In genomic region chrX:40007746-40008705, GRCh38 we compare ENCODE assay signal across 10 cellular contexts.
DNase-seq lines count a peak whose midpoint lies in the region; ATAC-seq, FAIRE-seq and TF ChIP-seq lines count a peak whose summit lies in the region.
"Had no signal": no experiment of that assay in that cellular context is flagged by ENCODE, and none has a peak within 500 bp of the region (broad histone marks: within the 10 kb centered on the region; RNA-seq: fewer than 3 reads in every experiment).

No MANE protein-coding gene starts in this region.

- no peak overlapping the region for H3K27ac ChIP-seq in CD8-positive, alpha-beta T cell (ENCODE audit: low read depth, low read length)
- H3K27ac ChIP-seq in GM23338 (ENCODE audit: low read depth) (no peak overlapping the region), foreskin keratinocyte (no peak overlapping the region)
- H3K27ac ChIP-seq: colonic mucosa had no signal

- DNase-seq in CD8-positive, alpha-beta T cell, result no peak
- DNase-seq in GM23338 (ENCODE audit: low spot score) (peak; percentile 24), nephron progenitor cell (no peak), foreskin keratinocyte (no peak), GM12892 (ENCODE audit: insufficient read length) (no peak)
- DNase-seq in effector memory CD8-positive, alpha-beta T cell, result no peak
- DNase-seq in stimulated activated CD4-positive, alpha-beta T cell treated with anti-CD3 and anti-CD28 coated beads, Interleukin-1b, Interleukin-23, amount 100 ng/mL, for 48 hours, result no peak
- DNase-seq: colonic mucosa, NCI-H2029 had no signal

- peaks cover 13% of the 10 kb centered on the region for H3K27me3 Mint-ChIP-seq in CD8-positive, alpha-beta T cell (ENCODE audit: low read depth)
- peaks cover 77% of the 10 kb centered on the region for H3K27me3 Mint-ChIP-seq in GM23338 (ENCODE audit: insufficient read depth, low read depth, poor library complexity)
- peaks cover 22 to 40% of the 10 kb centered on the region in 2 donors for H3K27me3 Mint-ChIP-seq in effector memory CD8-positive, alpha-beta T cell
- peaks cover 79% of the 10 kb centered on the region for H3K27me3 Mint-ChIP-seq in nephron progenitor cell (ENCODE audit: low read depth, poor library complexity)

- no peaks in the 10 kb centered on the region for H3K36me3 ChIP-seq in CD8-positive, alpha-beta T cell (ENCODE audit: insufficient read depth, low read length)
- no peaks in the 10 kb centered on the region for H3K36me3 ChIP-seq in GM23338 (ENCODE audit: insufficient read depth)
- H3K36me3 ChIP-seq: colonic mucosa had no signal

- no peak for TF ChIP-seq POLR2A in GM12892 (IDR thresholded peaks at IDR 0.05; ENCODE audit: low read depth, low read length)

- peak overlapping the region; percentile 35 for H3K4me3 Mint-ChIP-seq in CD8-positive, alpha-beta T cell
- peak overlapping the region; percentile 67 for H3K4me3 Mint-ChIP-seq in GM23338
- H3K4me3 Mint-ChIP-seq in effector memory CD8-positive, alpha-beta T cell, result peak overlapping the region; percentile 68 to 69
- H3K4me3 Mint-ChIP-seq in nephron progenitor cell, result peak overlapping the region; percentile 78

- no peaks in the 10 kb centered on the region for H3K79me2 ChIP-seq in GM23338 (replicated peaks; ENCODE audit: insufficient read depth)

- H3K27ac Mint-ChIP-seq in CD8-positive, alpha-beta T cell, result no peak overlapping the region
- H3K27ac Mint-ChIP-seq in GM23338 (no peak overlapping the region), nephron progenitor cell (no peak overlapping the region)
- no peak overlapping the region for H3K27ac Mint-ChIP-seq in effector memory CD8-positive, alpha-beta T cell

- FAIRE-seq in GM12892 (lab: Jason Lieb, UNC), result no peak

- H3F3A ChIP-seq in GM23338 (replicated peaks; ENCODE audit: low read depth), result no peaks in the 10 kb centered on the region

- no peaks in the 10 kb centered on the region for H3K9me3 Mint-ChIP-seq in CD8-positive, alpha-beta T cell
- H3K9me3 Mint-ChIP-seq in GM23338 (peaks cover 2% of the 10 kb centered on the region; the same call in 1 of the 3 replicates), nephron progenitor cell (peaks cover 15% of the 10 kb centered on the region)
- no peaks in the 10 kb centered on the region for H3K9me3 Mint-ChIP-seq in effector memory CD8-positive, alpha-beta T cell

- no peak for ATAC-seq in CD8-positive, alpha-beta T cell
- peak; percentile 2 for ATAC-seq in GM23338
- no peak for ATAC-seq in effector memory CD8-positive, alpha-beta T cell (replicated peaks)
- ATAC-seq in GM18520 (IDR thresholded peaks at IDR 0.05; ENCODE audit: unreplicated experiment), result no peak
- no peak for ATAC-seq in foreskin keratinocyte

- no peaks in the 10 kb centered on the region for H3K36me3 Mint-ChIP-seq in CD8-positive, alpha-beta T cell
- no peaks in the 10 kb centered on the region for H3K36me3 Mint-ChIP-seq in GM23338 (ENCODE audit: low read depth)
- peaks cover 16% of the 10 kb centered on the region for H3K36me3 Mint-ChIP-seq in effector memory CD8-positive, alpha-beta T cell (ENCODE audit: insufficient read depth)
- H3K36me3 Mint-ChIP-seq in nephron progenitor cell (ENCODE audit: low read depth), result no peaks in the 10 kb centered on the region

- TF ChIP-seq CTCF in CD8-positive, alpha-beta T cell (IDR thresholded peaks at IDR 0.05), result no peak
- TF ChIP-seq CTCF in GM23338 (conservative IDR thresholded peaks at IDR 0.05; ENCODE audit: low read depth in 2 of 2) (no peak), nephron progenitor cell (IDR thresholded peaks at IDR 0.05) (no peak), foreskin keratinocyte (conservative IDR thresholded peaks at IDR 0.05) (no peak)

- no peaks in the 10 kb centered on the region for H3K9me2 ChIP-seq in GM23338 (ENCODE audit: insufficient read depth)

- CTCF ChIA-PET in CD8-positive, alpha-beta T cell (lab: Charles Lee), result no interaction called here

- peaks cover 35% of the 10 kb centered on the region for H3K4me1 Mint-ChIP-seq in CD8-positive, alpha-beta T cell (ENCODE audit: low read depth)
- H3K4me1 Mint-ChIP-seq in GM23338 (peaks cover 51% of the 10 kb centered on the region), nephron progenitor cell (peaks cover 76% of the 10 kb centered on the region)
- H3K4me1 Mint-ChIP-seq in effector memory CD8-positive, alpha-beta T cell (ENCODE audit: low read depth in 2 of 2), result peaks cover 22 to 24% of the 10 kb centered on the region in 2 donors

- peaks cover 41% of the 10 kb centered on the region for H3K4me1 ChIP-seq in CD8-positive, alpha-beta T cell (ENCODE audit: insufficient read depth, low read length)
- H3K4me1 ChIP-seq in GM23338 (ENCODE audit: insufficient read depth), result peaks cover 26% of the 10 kb centered on the region
- no peaks in the 10 kb centered on the region for H3K4me1 ChIP-seq in foreskin keratinocyte
- H3K4me1 ChIP-seq: colonic mucosa had no signal

- intact Hi-C loops in CD8-positive, alpha-beta T cell (cut with DNase I, micrococcal nuclease), result no loop called here

- no peaks in the 10 kb centered on the region for H4K20me1 ChIP-seq in GM23338 (replicated peaks; ENCODE audit: insufficient read depth)

- H3K27me3 ChIP-seq in CD8-positive, alpha-beta T cell (ENCODE audit: insufficient read depth, low read length), result peaks cover 3% of the 10 kb centered on the region
- H3K27me3 ChIP-seq in GM23338 (ENCODE audit: insufficient read depth) (peaks cover 99% of the 10 kb centered on the region), foreskin keratinocyte (peaks cover 14% of the 10 kb centered on the region)

- no peak overlapping the region for H2AFZ ChIP-seq in GM23338

- peak overlapping the region; percentile 81 for H3K4me2 ChIP-seq in GM23338

- H3K9me3 ChIP-seq in CD8-positive, alpha-beta T cell (ENCODE audit: low read length), result no peaks in the 10 kb centered on the region
- H3K9me3 ChIP-seq: colonic mucosa had no signal

- no peak overlapping the region for H3K4me3 ChIP-seq in CD8-positive, alpha-beta T cell (ENCODE audit: low read depth, low read length)
- H3K4me3 ChIP-seq in GM23338, result peak overlapping the region; percentile 58
- H3K4me3 ChIP-seq: colonic mucosa had no signal

- POLR2A ChIA-PET in CD8-positive, alpha-beta T cell (lab: Charles Lee), result interaction anchor here (0.6 to 1.1 kb wide), 2 partner anchors 18 to 189 kb away, joined by 3 to 8 read pairs; no protein-coding TSS in a partner anchor

TF ChIP-seq in GM23338, 12 proteins besides CTCF, POLR2A, EP300 and RAD21:
- TF ChIP-seq, protein P1, sequence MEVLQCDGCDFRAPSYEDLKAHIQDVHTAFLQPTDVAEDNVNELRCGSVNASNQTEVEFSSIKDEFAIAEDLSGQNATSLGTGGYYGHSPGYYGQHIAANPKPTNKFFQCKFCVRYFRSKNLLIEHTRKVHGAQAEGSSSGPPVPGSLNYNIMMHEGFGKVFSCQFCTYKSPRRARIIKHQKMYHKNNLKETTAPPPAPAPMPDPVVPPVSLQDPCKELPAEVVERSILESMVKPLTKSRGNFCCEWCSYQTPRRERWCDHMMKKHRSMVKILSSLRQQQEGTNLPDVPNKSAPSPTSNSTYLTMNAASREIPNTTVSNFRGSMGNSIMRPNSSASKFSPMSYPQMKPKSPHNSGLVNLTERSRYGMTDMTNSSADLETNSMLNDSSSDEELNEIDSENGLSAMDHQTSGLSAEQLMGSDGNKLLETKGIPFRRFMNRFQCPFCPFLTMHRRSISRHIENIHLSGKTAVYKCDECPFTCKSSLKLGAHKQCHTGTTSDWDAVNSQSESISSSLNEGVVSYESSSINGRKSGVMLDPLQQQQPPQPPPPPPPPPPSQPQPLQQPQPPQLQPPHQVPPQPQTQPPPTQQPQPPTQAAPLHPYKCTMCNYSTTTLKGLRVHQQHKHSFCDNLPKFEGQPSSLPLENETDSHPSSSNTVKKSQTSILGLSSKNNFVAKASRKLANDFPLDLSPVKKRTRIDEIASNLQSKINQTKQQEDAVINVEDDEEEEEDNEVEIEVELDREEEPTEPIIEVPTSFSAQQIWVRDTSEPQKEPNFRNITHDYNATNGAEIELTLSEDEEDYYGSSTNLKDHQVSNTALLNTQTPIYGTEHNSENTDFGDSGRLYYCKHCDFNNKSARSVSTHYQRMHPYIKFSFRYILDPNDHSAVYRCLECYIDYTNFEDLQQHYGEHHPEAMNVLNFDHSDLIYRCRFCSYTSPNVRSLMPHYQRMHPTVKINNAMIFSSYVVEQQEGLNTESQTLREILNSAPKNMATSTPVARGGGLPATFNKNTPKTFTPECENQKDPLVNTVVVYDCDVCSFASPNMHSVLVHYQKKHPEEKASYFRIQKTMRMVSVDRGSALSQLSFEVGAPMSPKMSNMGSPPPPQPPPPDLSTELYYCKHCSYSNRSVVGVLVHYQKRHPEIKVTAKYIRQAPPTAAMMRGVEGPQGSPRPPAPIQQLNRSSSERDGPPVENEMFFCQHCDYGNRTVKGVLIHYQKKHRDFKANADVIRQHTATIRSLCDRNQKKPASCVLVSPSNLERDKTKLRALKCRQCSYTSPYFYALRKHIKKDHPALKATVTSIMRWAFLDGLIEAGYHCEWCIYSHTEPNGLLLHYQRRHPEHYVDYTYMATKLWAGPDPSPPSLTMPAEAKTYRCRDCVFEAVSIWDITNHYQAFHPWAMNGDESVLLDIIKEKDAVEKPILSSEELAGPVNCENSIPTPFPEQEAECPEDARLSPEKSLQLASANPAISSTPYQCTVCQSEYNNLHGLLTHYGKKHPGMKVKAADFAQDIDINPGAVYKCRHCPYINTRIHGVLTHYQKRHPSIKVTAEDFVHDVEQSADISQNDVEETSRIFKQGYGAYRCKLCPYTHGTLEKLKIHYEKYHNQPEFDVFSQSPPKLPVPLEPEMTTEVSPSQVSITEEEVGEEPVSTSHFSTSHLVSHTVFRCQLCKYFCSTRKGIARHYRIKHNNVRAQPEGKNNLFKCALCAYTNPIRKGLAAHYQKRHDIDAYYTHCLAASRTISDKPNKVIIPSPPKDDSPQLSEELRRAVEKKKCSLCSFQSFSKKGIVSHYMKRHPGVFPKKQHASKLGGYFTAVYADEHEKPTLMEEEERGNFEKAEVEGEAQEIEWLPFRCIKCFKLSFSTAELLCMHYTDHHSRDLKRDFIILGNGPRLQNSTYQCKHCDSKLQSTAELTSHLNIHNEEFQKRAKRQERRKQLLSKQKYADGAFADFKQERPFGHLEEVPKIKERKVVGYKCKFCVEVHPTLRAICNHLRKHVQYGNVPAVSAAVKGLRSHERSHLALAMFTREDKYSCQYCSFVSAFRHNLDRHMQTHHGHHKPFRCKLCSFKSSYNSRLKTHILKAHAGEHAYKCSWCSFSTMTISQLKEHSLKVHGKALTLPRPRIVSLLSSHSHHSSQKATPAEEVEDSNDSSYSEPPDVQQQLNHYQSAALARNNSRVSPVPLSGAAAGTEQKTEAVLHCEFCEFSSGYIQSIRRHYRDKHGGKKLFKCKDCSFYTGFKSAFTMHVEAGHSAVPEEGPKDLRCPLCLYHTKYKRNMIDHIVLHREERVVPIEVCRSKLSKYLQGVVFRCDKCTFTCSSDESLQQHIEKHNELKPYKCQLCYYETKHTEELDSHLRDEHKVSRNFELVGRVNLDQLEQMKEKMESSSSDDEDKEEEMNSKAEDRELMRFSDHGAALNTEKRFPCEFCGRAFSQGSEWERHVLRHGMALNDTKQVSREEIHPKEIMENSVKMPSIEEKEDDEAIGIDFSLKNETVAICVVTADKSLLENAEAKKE (CRISPR knock-in tag; IDR thresholded peaks at IDR 0.05), result no peak
- TF ChIP-seq EZH2 (IDR thresholded peaks at IDR 0.05; ENCODE audit: low read depth, unreplicated experiment), result peak; percentile 23
